Comparison of ENCODE assay signal across 26 cellular contexts in the genomic region with DNA sequence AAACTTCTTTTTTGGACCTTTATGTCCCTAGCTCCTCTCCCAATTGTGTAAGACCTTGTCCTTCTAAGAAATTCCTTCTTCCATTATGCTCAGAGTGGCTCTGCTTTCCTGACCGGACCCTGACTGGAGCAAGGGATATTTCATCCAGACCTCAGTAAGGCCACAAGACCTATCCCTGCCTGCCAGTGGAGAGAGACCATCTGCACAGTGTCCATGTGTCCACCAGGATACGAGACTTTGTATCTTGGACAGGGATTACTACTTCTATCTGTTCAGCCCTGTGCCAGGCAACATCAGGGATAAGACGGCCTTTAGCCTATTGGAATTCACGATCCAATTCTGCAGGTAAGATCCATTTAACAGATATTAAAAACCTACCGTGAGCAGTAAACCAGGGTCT. TPM values are rescaled to one million over a fixed set of nuclear protein-coding genes. Genes with fewer than 3 reads are reported as not detected.
DNase-seq lines count a peak whose midpoint lies in the region; ATAC-seq, FAIRE-seq and TF ChIP-seq lines count a peak whose summit lies in the region.
"Had no signal": no experiment of that assay in that cellular context is flagged by ENCODE, and none has a peak within 500 bp of the region (broad histone marks: within the 10 kb centered on the region; RNA-seq: fewer than 3 reads in every experiment).

No MANE protein-coding gene starts in this region.

- H3K9me3 ChIP-seq in HepG2 (ENCODE audit: low read length): no peaks in the 10 kb centered on the region
- H3K9me3 ChIP-seq in right lobe of liver: no peaks in the 10 kb centered on the region
- H3K9me3 ChIP-seq in K562 (replicated peaks; ENCODE audit: control insufficient read depth, insufficient read depth, low read depth, low read length): no peaks in the 10 kb centered on the region
- no peaks in the 10 kb centered on the region for H3K9me3 ChIP-seq in esophagus muscularis mucosa
- no peaks in the 10 kb centered on the region for H3K9me3 ChIP-seq in body of pancreas
- H3K9me3 ChIP-seq: A549; BE2C; BLaER1 treated with 17β-estradiol and CSF1 and Interleukin-3, amounts not matched to agents 10 nM and 100 nM had no signal

- FAIRE-seq in HepG2 (lab: Jason Lieb, UNC) (no peak), K562 (lab: Jason Lieb, UNC) (no peak)
- FAIRE-seq: A549, D721Med, GM12878, GM19239, H1 had no signal

- 58% methylated on average over 5 of the region's 5 CpGs for WGBS in HepG2 (ENCODE audit: low lambda C conversion rate)
- 91% methylated on average over 4 of the region's 5 CpGs for WGBS in right lobe of liver (ENCODE audit: insufficient coverage, low coverage, low lambda C conversion rate, missing lambda C conversion rate)
- WGBS in K562 (ENCODE audit: insufficient coverage, low coverage, missing lambda C conversion rate): 2% methylated on average over 5 of the region's 5 CpGs
- 100% methylated on average over 5 of the region's 5 CpGs for WGBS in esophagus muscularis mucosa
- WGBS in body of pancreas, 2 donors: 95 to 96% methylated on average over 5 of the region's 5 CpGs

- POLR2A ChIA-PET in HepG2 (lab: Yijun Ruan, JAX): no interaction called here
- POLR2A ChIA-PET in K562 (lab: Yijun Ruan, JAX): interaction anchor here (0.6 to 1.8 kb wide), 2 partner anchors 14 to 24 kb away, joined by 4 read pairs; no protein-coding TSS in a partner anchor

- H4K20me1 ChIP-seq in HepG2 (ENCODE audit: insufficient read depth, low read length) (no peaks in the 10 kb centered on the region), K562 (replicated peaks; ENCODE audit: control insufficient read depth, insufficient read depth, low read length) (no peaks in the 10 kb centered on the region)
- H4K20me1 ChIP-seq: BLaER1 treated with 17β-estradiol and CSF1 and Interleukin-3, amounts not matched to agents 10 nM and 100 nM had no signal

- H3K4me3 ChIP-seq in HepG2 (replicated peaks in 1 of 3; ENCODE audit: insufficient read depth in 1 of 3, low read depth in 2 of 3, low read length in 3 of 3) (no peak overlapping the region), right lobe of liver (no peak overlapping the region), K562 (no peak overlapping the region), esophagus muscularis mucosa (no peak overlapping the region), body of pancreas (no peak overlapping the region)
- H3K4me3 ChIP-seq: A549; BLaER1 treated with 17β-estradiol and CSF1 and Interleukin-3, amounts not matched to agents 10 nM and 100 nM; GM12878 had no signal

- H2AFZ ChIP-seq in HepG2 (ENCODE audit: low read length) (no peak overlapping the region), K562 (ENCODE audit: low read depth, low read length) (no peak overlapping the region)

- intact Hi-C loops in HepG2 (cut with micrococcal nuclease; ENCODE audit: unreplicated experiment): no loop called here
- intact Hi-C loops in right lobe of liver (cut with DNase I): no loop called here
- intact Hi-C loops in K562 (cut with micrococcal nuclease): no loop called here
- intact Hi-C loops in esophagus muscularis mucosa (cut with DNase I): no loop called here
- intact Hi-C loops in body of pancreas (cut with DNase I): no loop called here

- no peaks in the 10 kb centered on the region for H3K9me1 ChIP-seq in K562 (ENCODE audit: control insufficient read depth, insufficient read depth, low read length)

- H3K4me2 ChIP-seq in HepG2 (ENCODE audit: low read depth, low read length): no peak overlapping the region
- H3K4me2 ChIP-seq in K562 (ENCODE audit: insufficient read depth, low read length): no peak overlapping the region
- H3K4me2 ChIP-seq: A549; BLaER1 treated with 17β-estradiol and CSF1 and Interleukin-3, amounts not matched to agents 10 nM and 100 nM had no signal

- DNase-seq in HepG2 (ENCODE audit: low spot score): no peak
- no peak for DNase-seq in right lobe of liver
- no peak for DNase-seq in K562 (ENCODE audit: extremely low read depth in 1 of 4, low spot score in 3 of 4)
- peak; percentile 53 for DNase-seq in esophagus muscularis mucosa (ENCODE audit: extremely low spot score)
- DNase-seq in T-helper 1 cell: no peak
- no peak for DNase-seq in body of pancreas
- DNase-seq: 8988T; ACHN; AML-193; BE2C; CD4-positive, alpha-beta T cell; CD8-positive, alpha-beta memory T cell; DMS 273 treated with DMSO at 0.1 percent for 48 hours; DMS79; EL; GDM1; H7; HCEC 1CT had no signal

- peak; percentile 71 for ATAC-seq in HepG2
- no peak for ATAC-seq in right lobe of liver
- ATAC-seq in K562: peak; percentile 35; the same call in 1 of the 3 replicates
- ATAC-seq in body of pancreas: no peak
- ATAC-seq in GM21381 (IDR thresholded peaks at IDR 0.05; ENCODE audit: unreplicated experiment): no peak
- ATAC-seq: GM12878 had no signal

- H3K36me3 ChIP-seq in HepG2 (replicated peaks in 1 of 2; ENCODE audit: control insufficient read depth in 1 of 2, insufficient read depth in 2 of 2, low read length in 2 of 2) (no peaks in the 10 kb centered on the region), right lobe of liver (no peaks in the 10 kb centered on the region), K562 (ENCODE audit: control insufficient read depth, insufficient read depth, low read length) (no peaks in the 10 kb centered on the region), esophagus muscularis mucosa (no peaks in the 10 kb centered on the region), body of pancreas (replicated peaks in 1 of 2; ENCODE audit: insufficient read depth in 1 of 2, low read depth in 2 of 2) (no peaks in the 10 kb centered on the region)
- H3K36me3 ChIP-seq: BE2C; BLaER1 treated with 17β-estradiol and CSF1 and Interleukin-3, amounts not matched to agents 10 nM and 100 nM had no signal

- H3K27ac ChIP-seq in HepG2 (ENCODE audit: extremely low read length, insufficient read depth, low read length) (no peak overlapping the region), right lobe of liver (no peak overlapping the region), K562 (ENCODE audit: extremely low read depth, low read depth, low read length) (no peak overlapping the region), esophagus muscularis mucosa (replicated peaks in 1 of 4) (no peak overlapping the region), body of pancreas (no peak overlapping the region)
- H3K27ac ChIP-seq: A549; BLaER1 treated with 17β-estradiol and CSF1 and Interleukin-3, amounts not matched to agents 10 nM and 100 nM had no signal

- no peak for TF ChIP-seq RAD21 in HepG2 (CRISPR knock-in tag; IDR thresholded peaks at IDR 0.05)
- TF ChIP-seq RAD21 in K562 (CRISPR knock-in tag; conservative IDR thresholded peaks at IDR 0.05 in 1 of 2, IDR thresholded peaks at IDR 0.05 in 1 of 2): no peak

- TF ChIP-seq CTCF in HepG2 (CRISPR knock-in tag; IDR thresholded peaks at IDR 0.05): no peak
- TF ChIP-seq CTCF in right lobe of liver (IDR thresholded peaks at IDR 0.05): no peak
- no peak for TF ChIP-seq CTCF in K562 (IDR thresholded peaks at IDR 0.05 in 2 of 3, conservative IDR thresholded peaks at IDR 0.05 in 1 of 3; ENCODE audit: insufficient read depth in 2 of 3, low read depth in 1 of 3, low read length in 3 of 3)
- TF ChIP-seq CTCF in esophagus muscularis mucosa (IDR thresholded peaks at IDR 0.05): no peak
- no peak for TF ChIP-seq CTCF in body of pancreas (IDR thresholded peaks at IDR 0.05)

- in situ Hi-C loops in HepG2 (cut with HindIII; ENCODE audit: extremely low pct_ligation_motif_present, low pct_unique_long_range_greater_than_20kb): no loop called here
- in situ Hi-C loops in K562 (cut with MboI): no loop called here

- CTCF ChIA-PET in HepG2 (lab: Yijun Ruan, JAX; ENCODE audit: low intra/inter-chr PET ratio, low total read pairs): no interaction called here
- CTCF ChIA-PET in K562 (lab: Yijun Ruan, JAX; ENCODE audit: low intra/inter-chr PET ratio): no interaction called here

- H3K4me1 ChIP-seq in HepG2 (ENCODE audit: insufficient read depth, low read length) (no peaks in the 10 kb centered on the region), right lobe of liver (no peaks in the 10 kb centered on the region), K562 (replicated peaks in 1 of 2; ENCODE audit: control insufficient read depth in 2 of 2, insufficient read depth in 2 of 2, low read length in 2 of 2) (no peaks in the 10 kb centered on the region), esophagus muscularis mucosa (no peaks in the 10 kb centered on the region), body of pancreas (no peaks in the 10 kb centered on the region)
- H3K4me1 ChIP-seq: A549; BE2C; BLaER1 treated with 17β-estradiol and CSF1 and Interleukin-3, amounts not matched to agents 10 nM and 100 nM had no signal

- TF ChIP-seq POLR2A in HepG2 (IDR thresholded peaks at IDR 0.05; ENCODE audit: insufficient read depth in 1 of 2, low read depth in 2 of 2, low read length in 2 of 2) (no peak), right lobe of liver (IDR thresholded peaks at IDR 0.05) (no peak), K562 (conservative IDR thresholded peaks at IDR 0.05) (no peak), esophagus muscularis mucosa (IDR thresholded peaks at IDR 0.05; ENCODE audit: low read depth) (no peak), body of pancreas (IDR thresholded peaks at IDR 0.05) (no peak)

- no peaks in the 10 kb centered on the region for H3K79me2 ChIP-seq in HepG2 (ENCODE audit: insufficient read depth, low read length)
- no peaks in the 10 kb centered on the region for H3K79me2 ChIP-seq in K562 (ENCODE audit: control insufficient read depth, insufficient read depth, low read length)

- no peak overlapping the region for H3K9ac ChIP-seq in HepG2 (ENCODE audit: insufficient read depth, low read depth, low read length)
- no peak overlapping the region for H3K9ac ChIP-seq in K562 (ENCODE audit: insufficient read depth in 1 of 2, low read depth in 2 of 2, low read length in 2 of 2)
- H3K9ac ChIP-seq: BLaER1 treated with 17β-estradiol and CSF1 and Interleukin-3, amounts not matched to agents 10 nM and 100 nM had no signal

- BruUV-seq in HepG2 (replicated peaks; lab: Mats Ljungman, UMichigan) (no TSS peak), K562 (replicated peaks; lab: Mats Ljungman, UMichigan) (no TSS peak)

- H3K27me3 ChIP-seq in HepG2 (ENCODE audit: control insufficient read depth in 1 of 2, insufficient read depth in 2 of 2, low read length in 2 of 2): peaks cover 0 to 10% of the 10 kb centered on the region in 2 experiments; a peak in 1 of 5 replicates
- no peaks in the 10 kb centered on the region for H3K27me3 ChIP-seq in right lobe of liver
- H3K27me3 ChIP-seq in K562 (ENCODE audit: control insufficient read depth in 2 of 2, insufficient read depth in 2 of 2, low read length in 2 of 2): peaks cover 17 to 37% of the 10 kb centered on the region in 2 experiments
- no peaks in the 10 kb centered on the region for H3K27me3 ChIP-seq in esophagus muscularis mucosa
- no peaks in the 10 kb centered on the region for H3K27me3 ChIP-seq in body of pancreas
- H3K27me3 ChIP-seq: BE2C had no signal

- no peak for TF ChIP-seq EP300 in HepG2 (IDR thresholded peaks at IDR 0.05; ENCODE audit: low read depth in 2 of 2, low read length in 2 of 2)
- no peak for TF ChIP-seq EP300 in HepG2 (CRISPR knock-in tag; IDR thresholded peaks at IDR 0.05; ENCODE audit: borderline replicate concordance)
- no peak for TF ChIP-seq EP300 in K562 (IDR thresholded peaks at IDR 0.05; ENCODE audit: low read length)
- TF ChIP-seq EP300 in esophagus muscularis mucosa (IDR thresholded peaks at IDR 0.05): no peak

RNA-seq across cellular contexts. Expression of a gene that starts 7.2 kb away (rescaled TPM):
- total RNA-seq in HepG2 (2016; rRNA removed; fragmentation: Illumina TruSeq; extraction: Trizol) (0.07 TPM in 1 of 2 replicates, not detected in the other), right lobe of liver (1 to 10 TPM in 1 of 6 experiments, under 1 TPM in 3, not detected in 2; 0.25 to 1.1 (median 0.46) TPM), K562 (2014; rRNA removed) (0.12 TPM in 1 of 2 replicates, not detected in the other), K562 (2014; rRNA removed; fragmentation: Illumina TruSeq; extraction: Trizol) (not detected in 2 replicates), K562 (2015; rRNA removed; fragmentation: Illumina TruSeq; extraction: Trizol) (not detected in 2 replicates), K562 (2021) (not detected in 2 replicates), esophagus muscularis mucosa (not detected), body of pancreas (not detected)
- total RNA-seq in HepG2 (2016; cell fraction: cytosol; rRNA removed; fragmentation: Illumina TruSeq; extraction: Trizol; ENCODE audit: low read depth): not detected in 2 replicates
- not detected in 2 replicates for total RNA-seq in HepG2 (2016; cell fraction: insoluble cytoplasmic fraction; rRNA removed; fragmentation: Illumina TruSeq; extraction: Trizol)
- not detected in 2 replicates for total RNA-seq in HepG2 (2016; cell fraction: membrane; rRNA removed; fragmentation: Illumina TruSeq; extraction: Trizol)
- total RNA-seq in HepG2 (2016; cell fraction: nucleus; rRNA removed; fragmentation: Illumina TruSeq; extraction: Trizol): 0.25 TPM in 1 of 2 replicates, not detected in the other
- polyA plus RNA-seq in HepG2 (2011; rRNA removed) (0.11 TPM in 1 of 2 replicates, not detected in the other), K562 (2011; rRNA removed) (not detected in 2 replicates), K562 (2014; fragmentation: Illumina TruSeq; extraction: Trizol) (not detected in 2 replicates), K562 (2014; fragmentation: Nextera tagmentation; extraction: Ambion mirVana) (not detected), K562 (2014; rRNA removed) (0.20 TPM in 1 of 2 replicates, not detected in the other)
- 0.06 and 0.07 TPM in 2 replicates for polyA plus RNA-seq in HepG2 (2011; cell fraction: cytosol; rRNA removed)
- polyA plus RNA-seq in HepG2 (2011; cell fraction: nucleus; rRNA removed): 0.10 TPM in 1 of 2 replicates, not detected in the other
- not detected in 2 replicates for polyA plus RNA-seq in HepG2 (2012)
- 0.07 TPM in 1 of 2 replicates, not detected in the other for polyA plus RNA-seq in HepG2 (2016; cell fraction: cytosol; fragmentation: Illumina TruSeq; extraction: Trizol; ENCODE audit: low read depth)
- not detected in 2 replicates for polyA plus RNA-seq in HepG2 (2016; cell fraction: insoluble cytoplasmic fraction; fragmentation: Illumina TruSeq; extraction: Trizol; ENCODE audit: low read depth)
- not detected in 2 replicates for polyA plus RNA-seq in HepG2 (2016; cell fraction: membrane; fragmentation: Illumina TruSeq; extraction: Trizol; ENCODE audit: low read depth)
- polyA plus RNA-seq in HepG2 (2016; cell fraction: nucleus; fragmentation: Illumina TruSeq; extraction: Trizol; ENCODE audit: insufficient read depth, low read depth): not detected in 2 replicates
- 0.09 TPM in 1 of 2 replicates, not detected in the other for polyA minus RNA-seq in HepG2 (2011; rRNA and poly(A)+ RNA removed; ENCODE audit: low replicate concordance)
- not detected in 2 replicates for polyA minus RNA-seq in HepG2 (2011; cell fraction: cytosol; rRNA and poly(A)+ RNA removed)
- polyA minus RNA-seq in HepG2 (2011; cell fraction: nucleus; rRNA and poly(A)+ RNA removed): not detected in 2 replicates
- not detected in 2 replicates for total RNA-seq in K562 (2011; cell fraction: chromatin; rRNA removed; ENCODE audit: low replicate concordance)
- total RNA-seq in K562 (2011; cell fraction: nucleolus; rRNA removed): not detected in 2 replicates
- total RNA-seq in K562 (2011; cell fraction: nucleoplasm; rRNA removed): 0.29 TPM in 1 of 2 replicates, not detected in the other
- 0.06 TPM in 1 of 2 replicates, not detected in the other for polyA plus RNA-seq in K562 (2011; cell fraction: cytosol; rRNA removed)
- not detected in 2 replicates for polyA plus RNA-seq in K562 (2011; cell fraction: nucleus; rRNA removed)
- not detected in 2 replicates for polyA plus RNA-seq in K562 (2012)
- polyA minus RNA-seq in K562 (2011; rRNA and poly(A)+ RNA removed): not detected in 2 replicates
- not detected in 2 replicates for polyA minus RNA-seq in K562 (2011; cell fraction: cytosol; rRNA and poly(A)+ RNA removed)
- polyA minus RNA-seq in K562 (2011; cell fraction: nucleus; rRNA and poly(A)+ RNA removed): not detected in 2 replicates
- total RNA-seq: CD4-positive, alpha-beta T cell; CD8-positive, alpha-beta memory T cell; GM12878; H7 had no signal
- polyA plus RNA-seq: CD14-positive monocyte; CD8-positive, alpha-beta memory T cell; GM12878 had no signal

Comparison
In these comparisons a context has a peak if more than half of its experiments do, and no peak if none do; other contexts are left out.
1. ATAC-seq: peak in HepG2 (single experiment) and K562 (single experiment); none in right lobe of liver (0 of 4), body of pancreas (single experiment) and GM21381 (single experiment).